In the genomic region with DNA sequence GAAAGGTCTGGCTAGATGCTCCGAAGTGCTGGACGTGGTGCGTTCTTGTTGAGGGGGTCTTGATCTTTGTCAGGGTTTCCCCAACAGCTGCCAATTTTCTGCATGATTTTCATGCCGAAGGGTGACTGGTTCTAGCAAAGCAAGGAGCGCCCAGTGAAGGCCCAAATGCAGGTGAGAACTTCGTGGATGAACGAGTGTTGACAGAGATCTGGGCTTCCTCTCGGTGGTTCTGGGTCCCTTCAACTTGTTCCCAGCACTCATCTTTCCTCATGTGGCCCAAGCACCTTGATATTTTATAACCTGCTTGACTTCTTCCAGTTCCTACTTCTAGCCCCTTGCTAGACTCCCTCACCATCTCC, we compare ENCODE assay signal across 1 cellular context.
TF ChIP-seq lines count a peak whose summit lies in the region.

No MANE protein-coding gene starts in this region.

TF ChIP-seq in K562, 482 proteins besides CTCF, POLR2A, EP300 and RAD21 (continued from another document):
- no peak for TF ChIP-seq TOE1 (IDR thresholded peaks at IDR 0.05; ENCODE audit: borderline replicate concordance)
- no peak for TF ChIP-seq TOE1 (CRISPR knock-in tag; IDR thresholded peaks at IDR 0.05; ENCODE audit: borderline replicate concordance, low read depth)
- 0 out of 2 replicates have a peak, but pooled peaks have one; percentile 44 for TF ChIP-seq ZNF175 (CRISPR knock-in tag; IDR thresholded peaks at IDR 0.05; ENCODE audit: low read depth)
- TF ChIP-seq HDAC8 (tag; IDR thresholded peaks at IDR 0.05), result no peak
- TF ChIP-seq, protein P1, sequence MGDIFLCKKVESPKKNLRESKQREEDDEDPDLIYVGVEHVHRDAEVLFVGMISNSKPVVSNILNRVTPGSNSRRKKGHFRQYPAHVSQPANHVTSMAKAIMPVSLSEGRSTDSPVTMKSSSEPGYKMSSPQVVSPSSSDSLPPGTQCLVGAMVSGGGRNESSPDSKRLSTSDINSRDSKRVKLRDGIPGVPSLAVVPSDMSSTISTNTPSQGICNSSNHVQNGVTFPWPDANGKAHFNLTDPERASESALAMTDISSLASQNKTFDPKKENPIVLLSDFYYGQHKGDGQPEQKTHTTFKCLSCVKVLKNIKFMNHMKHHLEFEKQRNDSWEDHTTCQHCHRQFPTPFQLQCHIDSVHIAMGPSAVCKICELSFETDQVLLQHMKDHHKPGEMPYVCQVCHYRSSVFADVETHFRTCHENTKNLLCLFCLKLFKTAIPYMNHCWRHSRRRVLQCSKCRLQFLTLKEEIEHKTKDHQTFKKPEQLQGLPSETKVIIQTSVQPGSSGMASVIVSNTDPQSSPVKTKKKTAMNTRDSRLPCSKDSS (IDR thresholded peaks at IDR 0.05; ENCODE audit: low read depth, partially characterized antibody), result no peak
- TF ChIP-seq SPI1 (IDR thresholded peaks at IDR 0.05; ENCODE audit: borderline replicate concordance, low read depth, low read length), result 0 out of 2 replicates have a peak, but pooled peaks have one; percentile 3
- no peak for TF ChIP-seq RBM25 (IDR thresholded peaks at IDR 0.05; ENCODE audit: low read depth, low read length, severe bottlenecking)
- TF ChIP-seq LCOR (CRISPR knock-in tag; IDR thresholded peaks at IDR 0.05), result 0 out of 2 replicates have a peak, but pooled peaks have one; percentile 18
- no peak for TF ChIP-seq ZNF695 (CRISPR knock-in tag; IDR thresholded peaks at IDR 0.05)
- TF ChIP-seq SAP30 (IDR thresholded peaks at IDR 0.05; ENCODE audit: borderline replicate concordance, insufficient read depth, low read depth, low read length, poor library complexity, severe bottlenecking), result no peak
- no peak for TF ChIP-seq TCF7L2 (IDR thresholded peaks at IDR 0.05; ENCODE audit: low read depth, low read length)
- TF ChIP-seq U2AF2 (optimal IDR thresholded peaks at IDR 0.05; ENCODE audit: low read depth, low read length), result no peak
- 0 out of 4 replicates have a peak, but pooled peaks of 1 of the 2 experiments have one; percentile 4 for TF ChIP-seq FOXA3 (CRISPR knock-in tag; conservative IDR thresholded peaks at IDR 0.05 in 1 of 2, IDR thresholded peaks at IDR 0.05 in 1 of 2)
- peak; percentile 47 for TF ChIP-seq RBBP5 (IDR thresholded peaks at IDR 0.05; ENCODE audit: borderline replicate concordance, insufficient read depth, low read length, poor library complexity, severe bottlenecking)
- TF ChIP-seq HLTF (IDR thresholded peaks at IDR 0.05), result 0 out of 2 replicates have a peak, but pooled peaks have one; percentile 58
- no peak for TF ChIP-seq SMARCE1 (IDR thresholded peaks at IDR 0.05)
- TF ChIP-seq KLF6 (CRISPR knock-in tag; IDR thresholded peaks at IDR 0.05; ENCODE audit: borderline replicate concordance), result no peak
- TF ChIP-seq, protein P2, sequence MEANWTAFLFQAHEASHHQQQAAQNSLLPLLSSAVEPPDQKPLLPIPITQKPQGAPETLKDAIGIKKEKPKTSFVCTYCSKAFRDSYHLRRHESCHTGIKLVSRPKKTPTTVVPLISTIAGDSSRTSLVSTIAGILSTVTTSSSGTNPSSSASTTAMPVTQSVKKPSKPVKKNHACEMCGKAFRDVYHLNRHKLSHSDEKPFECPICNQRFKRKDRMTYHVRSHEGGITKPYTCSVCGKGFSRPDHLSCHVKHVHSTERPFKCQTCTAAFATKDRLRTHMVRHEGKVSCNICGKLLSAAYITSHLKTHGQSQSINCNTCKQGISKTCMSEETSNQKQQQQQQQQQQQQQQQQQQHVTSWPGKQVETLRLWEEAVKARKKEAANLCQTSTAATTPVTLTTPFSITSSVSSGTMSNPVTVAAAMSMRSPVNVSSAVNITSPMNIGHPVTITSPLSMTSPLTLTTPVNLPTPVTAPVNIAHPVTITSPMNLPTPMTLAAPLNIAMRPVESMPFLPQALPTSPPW (CRISPR knock-in tag; IDR thresholded peaks at IDR 0.05), result 0 out of 2 replicates have a peak, but pooled peaks have one; percentile 29
